Comparison of ENCODE assay signal across 10 cellular contexts in the genomic region with DNA sequence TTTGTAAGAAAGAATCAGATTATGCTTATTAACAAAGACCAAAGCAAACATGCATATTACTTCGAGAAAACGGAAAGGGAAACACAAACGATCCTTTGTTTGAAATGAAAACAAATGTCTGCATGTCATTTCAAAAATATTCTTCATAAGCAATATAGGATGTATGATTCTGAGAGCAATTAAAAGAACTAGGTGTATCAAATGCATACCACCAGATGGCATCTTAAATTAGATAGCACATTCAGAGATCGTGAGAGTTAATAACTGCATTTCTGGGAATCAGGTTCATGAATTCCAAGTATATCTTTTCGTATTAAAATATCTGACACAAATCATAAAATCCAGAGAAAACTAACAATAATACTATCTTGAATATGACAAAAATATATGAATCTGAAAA.
A peak's percentile ranks its signal among the peaks of the same experiment; 100 is the strongest.
DNase-seq lines count a peak whose midpoint lies in the region; ATAC-seq, FAIRE-seq and TF ChIP-seq lines count a peak whose summit lies in the region.
"Had no signal": no experiment of that assay in that cellular context is flagged by ENCODE, and none has a peak within 500 bp of the region (broad histone marks: within the 10 kb centered on the region; RNA-seq: fewer than 3 reads in every experiment).

No MANE protein-coding gene starts in this region.

- peaks cover 26% of the 10 kb centered on the region for H3K4me1 Mint-ChIP-seq in osteocyte (ENCODE audit: unreplicated experiment)

- H3K9me3 ChIP-seq in mammary epithelial cell (replicated peaks; ENCODE audit: insufficient read depth, low read length) (no peaks in the 10 kb centered on the region), pancreas (no peaks in the 10 kb centered on the region)

- H3K4me2 ChIP-seq in mammary epithelial cell (ENCODE audit: insufficient read depth, low read depth, low read length), result peak overlapping the region; percentile 32

- WGBS in mammary epithelial cell (ENCODE audit: low coverage, missing lambda C conversion rate), result 16% methylated on average over 5 of the region's 5 CpGs
- 43 to 47% methylated on average over 5 of the region's 5 CpGs for WGBS in pancreas, 2 donors

- CTCF ChIA-PET in mammary epithelial cell (lab: Charles Lee; ENCODE audit: low non-redundant PET), result no interaction called here

- H3K4me3 ChIP-seq in LNCaP clone FGC (ENCODE audit: low read depth, low read length) (no peak overlapping the region), mammary epithelial cell (replicated peaks in 1 of 3; ENCODE audit: insufficient read depth in 1 of 3, low read depth in 2 of 3, low read length in 3 of 3) (no peak overlapping the region), pancreas (no peak overlapping the region)

- dilution Hi-C loops in mammary epithelial cell (cut with HindIII; ENCODE audit: low sequenced_read_pairs), result no loop called here

- H3K27me3 ChIP-seq in mammary epithelial cell (ENCODE audit: insufficient read depth, low read length) (no peaks in the 10 kb centered on the region), pancreas (no peaks in the 10 kb centered on the region)

- DNase-seq in DMS 273 treated with DMSO at 0.1 percent for 48 hours (lab: John Stamatoyannopoulos, UW) (peak; percentile 1), LNCaP clone FGC (ENCODE audit: low read depth) (no peak), mammary epithelial cell (no peak), osteocyte (ENCODE audit: extremely low spot score, unreplicated experiment) (no peak), glomerular visceral epithelial cell (ENCODE audit: extremely low spot score) (no peak), DMS114 treated with DMSO at 0.1 percent for 48 hours (lab: John Stamatoyannopoulos, UW; ENCODE audit: unreplicated experiment) (no peak), pancreas (no peak)
- DNase-seq: GF-D8, H7 had no signal

- intact Hi-C loops in mammary epithelial cell (cut with micrococcal nuclease) (loop anchor here (1.0 to 5.0 kb wide), 2 partner anchors 158 to 544 kb away; no protein-coding TSS in a partner anchor), pancreas (cut with DNase I) (no loop called here)

- H3K27ac Mint-ChIP-seq in osteocyte (ENCODE audit: unreplicated experiment), result no peak overlapping the region

- H3K9me3 Mint-ChIP-seq in osteocyte (ENCODE audit: unreplicated experiment), result peaks cover under 1% of the 10 kb centered on the region
- H3K9me3 Mint-ChIP-seq: central memory CD8-positive, alpha-beta T cell had no signal

- ATAC-seq in pancreas, result no peak

- no peak overlapping the region for H3K9ac ChIP-seq in mammary epithelial cell (ENCODE audit: insufficient read depth, low read length)

- no peak overlapping the region for H3K4me3 Mint-ChIP-seq in osteocyte (ENCODE audit: unreplicated experiment)
- H3K4me3 Mint-ChIP-seq: central memory CD8-positive, alpha-beta T cell had no signal

- peaks cover 7% of the 10 kb centered on the region for H3K36me3 Mint-ChIP-seq in osteocyte (ENCODE audit: unreplicated experiment)

- H4K20me1 ChIP-seq in mammary epithelial cell (ENCODE audit: insufficient read depth, low read length), result no peaks in the 10 kb centered on the region

- H3K36me3 ChIP-seq in mammary epithelial cell (ENCODE audit: insufficient read depth, low read length), result no peaks in the 10 kb centered on the region
- H3K36me3 ChIP-seq in pancreas, result no peaks in the 10 kb centered on the region

- peaks cover 73% of the 10 kb centered on the region for H3K79me2 ChIP-seq in mammary epithelial cell (ENCODE audit: insufficient read depth, low read length)

- FAIRE-seq in pancreas (lab: Jason Lieb, UNC), result no peak

- TF ChIP-seq CTCF in LNCaP clone FGC (IDR thresholded peaks at IDR 0.05; ENCODE audit: control insufficient read depth, extremely low read depth, insufficient read depth) (peak; percentile 31), mammary epithelial cell (conservative IDR thresholded peaks at IDR 0.05 in 1 of 2, IDR thresholded peaks at IDR 0.05 in 1 of 2; ENCODE audit: extremely low read depth in 1 of 2, insufficient read depth in 1 of 2, low read depth in 1 of 2, low read length in 2 of 2) (peak; percentile 29 to 52), osteocyte (IDR thresholded peaks at IDR 0.05) (peak; percentile 52), pancreas (IDR thresholded peaks at IDR 0.05) (no peak)

- H3K27me3 Mint-ChIP-seq in osteocyte (ENCODE audit: unreplicated experiment), result no peaks in the 10 kb centered on the region
- H3K27me3 Mint-ChIP-seq: central memory CD8-positive, alpha-beta T cell had no signal

- no TSS peak for BruUV-seq in mammary epithelial cell (replicated peaks; lab: Mats Ljungman, UMichigan)

- H3K27ac ChIP-seq in mammary epithelial cell (ENCODE audit: insufficient read depth, low read depth, low read length), result no peak overlapping the region
- no peak overlapping the region for H3K27ac ChIP-seq in pancreas

- H2AFZ ChIP-seq in mammary epithelial cell (ENCODE audit: low read depth, low read length), result no peak overlapping the region

- in situ Hi-C loops in mammary epithelial cell (cut with MboI; ENCODE audit: low sequenced_read_pairs in 2 of 2), result no loop called here

- H3K4me1 ChIP-seq in mammary epithelial cell (ENCODE audit: insufficient read depth, low read length), result peaks cover 18% of the 10 kb centered on the region
- peaks cover 0 to 22% (median 21%) of the 10 kb centered on the region in 3 donors for H3K4me1 ChIP-seq in pancreas

Comparison
In these comparisons a context has a peak if more than half of its experiments do, and no peak if none do; other contexts are left out.
1. CTCF ChIP-seq: peak in LNCaP clone FGC (single experiment), mammary epithelial cell (2 of 2) and osteocyte (single experiment); none in pancreas (0 of 4).